ENCODE assay signal across 2 cellular contexts in the genomic region with DNA sequence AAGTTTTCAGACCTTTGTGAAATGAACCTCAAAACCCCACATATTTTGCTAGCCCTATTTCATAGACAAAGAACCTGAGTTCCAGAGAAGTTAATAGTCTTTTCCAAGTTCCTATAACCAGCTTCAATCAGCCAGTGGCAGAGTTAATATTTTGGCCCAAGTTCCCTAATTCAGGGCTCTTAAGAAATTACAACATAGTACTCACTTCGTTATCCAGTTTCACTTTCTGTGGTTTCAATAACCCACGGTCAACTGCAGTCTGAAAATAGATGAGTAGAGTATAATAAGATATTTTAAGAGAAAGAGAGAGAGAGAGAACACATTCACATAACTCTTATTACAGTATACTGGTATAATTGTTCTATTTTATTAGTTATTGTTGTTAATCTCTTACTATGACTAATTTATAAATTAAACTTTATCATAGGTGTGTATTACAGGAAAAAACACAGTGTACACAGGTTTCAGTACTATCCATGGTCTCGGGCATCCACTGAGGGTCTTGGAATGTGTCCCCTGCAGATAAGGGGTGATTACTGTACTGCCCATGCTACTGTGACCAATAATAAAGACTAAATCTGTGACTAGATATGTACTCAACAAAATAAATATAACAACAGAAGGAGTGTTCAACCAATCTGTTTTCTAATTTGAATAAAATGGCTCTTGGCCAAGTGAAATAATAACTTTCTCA.
TF ChIP-seq lines count a peak whose summit lies in the region.

No MANE protein-coding gene starts in this region.

TF ChIP-seq in SK-N-SH treated with all-trans-retinoic acid at 6 μM for 48 hours, 23 proteins besides CTCF, POLR2A, EP300 and RAD21 (continued from another document):
- TF ChIP-seq, protein P1, sequence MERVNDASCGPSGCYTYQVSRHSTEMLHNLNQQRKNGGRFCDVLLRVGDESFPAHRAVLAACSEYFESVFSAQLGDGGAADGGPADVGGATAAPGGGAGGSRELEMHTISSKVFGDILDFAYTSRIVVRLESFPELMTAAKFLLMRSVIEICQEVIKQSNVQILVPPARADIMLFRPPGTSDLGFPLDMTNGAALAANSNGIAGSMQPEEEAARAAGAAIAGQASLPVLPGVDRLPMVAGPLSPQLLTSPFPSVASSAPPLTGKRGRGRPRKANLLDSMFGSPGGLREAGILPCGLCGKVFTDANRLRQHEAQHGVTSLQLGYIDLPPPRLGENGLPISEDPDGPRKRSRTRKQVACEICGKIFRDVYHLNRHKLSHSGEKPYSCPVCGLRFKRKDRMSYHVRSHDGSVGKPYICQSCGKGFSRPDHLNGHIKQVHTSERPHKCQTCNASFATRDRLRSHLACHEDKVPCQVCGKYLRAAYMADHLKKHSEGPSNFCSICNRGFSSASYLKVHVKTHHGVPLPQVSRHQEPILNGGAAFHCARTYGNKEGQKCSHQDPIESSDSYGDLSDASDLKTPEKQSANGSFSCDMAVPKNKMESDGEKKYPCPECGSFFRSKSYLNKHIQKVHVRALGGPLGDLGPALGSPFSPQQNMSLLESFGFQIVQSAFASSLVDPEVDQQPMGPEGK (CRISPR knock-in tag; IDR thresholded peaks at IDR 0.05; ENCODE audit: borderline replicate concordance): no peak
- TF ChIP-seq ZNF565 (CRISPR knock-in tag; conservative IDR thresholded peaks at IDR 0.05; ENCODE audit: low read depth) (no peak), ZFP30 (CRISPR knock-in tag; IDR thresholded peaks at IDR 0.05) (no peak), BACH2 (CRISPR knock-in tag; IDR thresholded peaks at IDR 0.05; ENCODE audit: borderline replicate concordance) (no peak), TOX (CRISPR knock-in tag; IDR thresholded peaks at IDR 0.05; ENCODE audit: borderline replicate concordance) (no peak), ZNF70 (CRISPR knock-in tag; IDR thresholded peaks at IDR 0.05) (no peak), ZFP3 (CRISPR knock-in tag; IDR thresholded peaks at IDR 0.05) (no peak)
- TF ChIP-seq, protein P2, sequence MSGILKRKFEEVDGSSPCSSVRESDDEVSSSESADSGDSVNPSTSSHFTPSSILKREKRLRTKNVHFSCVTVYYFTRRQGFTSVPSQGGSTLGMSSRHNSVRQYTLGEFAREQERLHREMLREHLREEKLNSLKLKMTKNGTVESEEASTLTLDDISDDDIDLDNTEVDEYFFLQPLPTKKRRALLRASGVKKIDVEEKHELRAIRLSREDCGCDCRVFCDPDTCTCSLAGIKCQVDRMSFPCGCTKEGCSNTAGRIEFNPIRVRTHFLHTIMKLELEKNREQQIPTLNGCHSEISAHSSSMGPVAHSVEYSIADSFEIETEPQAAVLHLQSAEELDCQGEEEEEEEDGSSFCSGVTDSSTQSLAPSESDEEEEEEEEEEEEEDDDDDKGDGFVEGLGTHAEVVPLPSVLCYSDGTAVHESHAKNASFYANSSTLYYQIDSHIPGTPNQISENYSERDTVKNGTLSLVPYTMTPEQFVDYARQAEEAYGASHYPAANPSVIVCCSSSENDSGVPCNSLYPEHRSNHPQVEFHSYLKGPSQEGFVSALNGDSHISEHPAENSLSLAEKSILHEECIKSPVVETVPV (CRISPR knock-in tag; IDR thresholded peaks at IDR 0.05): no peak
- TF ChIP-seq, protein P3, sequence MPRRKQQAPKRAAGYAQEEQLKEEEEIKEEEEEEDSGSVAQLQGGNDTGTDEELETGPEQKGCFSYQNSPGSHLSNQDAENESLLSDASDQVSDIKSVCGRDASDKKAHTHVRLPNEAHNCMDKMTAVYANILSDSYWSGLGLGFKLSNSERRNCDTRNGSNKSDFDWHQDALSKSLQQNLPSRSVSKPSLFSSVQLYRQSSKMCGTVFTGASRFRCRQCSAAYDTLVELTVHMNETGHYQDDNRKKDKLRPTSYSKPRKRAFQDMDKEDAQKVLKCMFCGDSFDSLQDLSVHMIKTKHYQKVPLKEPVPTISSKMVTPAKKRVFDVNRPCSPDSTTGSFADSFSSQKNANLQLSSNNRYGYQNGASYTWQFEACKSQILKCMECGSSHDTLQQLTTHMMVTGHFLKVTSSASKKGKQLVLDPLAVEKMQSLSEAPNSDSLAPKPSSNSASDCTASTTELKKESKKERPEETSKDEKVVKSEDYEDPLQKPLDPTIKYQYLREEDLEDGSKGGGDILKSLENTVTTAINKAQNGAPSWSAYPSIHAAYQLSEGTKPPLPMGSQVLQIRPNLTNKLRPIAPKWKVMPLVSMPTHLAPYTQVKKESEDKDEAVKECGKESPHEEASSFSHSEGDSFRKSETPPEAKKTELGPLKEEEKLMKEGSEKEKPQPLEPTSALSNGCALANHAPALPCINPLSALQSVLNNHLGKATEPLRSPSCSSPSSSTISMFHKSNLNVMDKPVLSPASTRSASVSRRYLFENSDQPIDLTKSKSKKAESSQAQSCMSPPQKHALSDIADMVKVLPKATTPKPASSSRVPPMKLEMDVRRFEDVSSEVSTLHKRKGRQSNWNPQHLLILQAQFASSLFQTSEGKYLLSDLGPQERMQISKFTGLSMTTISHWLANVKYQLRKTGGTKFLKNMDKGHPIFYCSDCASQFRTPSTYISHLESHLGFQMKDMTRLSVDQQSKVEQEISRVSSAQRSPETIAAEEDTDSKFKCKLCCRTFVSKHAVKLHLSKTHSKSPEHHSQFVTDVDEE (CRISPR knock-in tag; IDR thresholded peaks at IDR 0.05): no peak

TF ChIP-seq in SK-N-SH, 30 proteins besides CTCF, POLR2A, EP300 and RAD21:
- TF ChIP-seq, protein P4, sequence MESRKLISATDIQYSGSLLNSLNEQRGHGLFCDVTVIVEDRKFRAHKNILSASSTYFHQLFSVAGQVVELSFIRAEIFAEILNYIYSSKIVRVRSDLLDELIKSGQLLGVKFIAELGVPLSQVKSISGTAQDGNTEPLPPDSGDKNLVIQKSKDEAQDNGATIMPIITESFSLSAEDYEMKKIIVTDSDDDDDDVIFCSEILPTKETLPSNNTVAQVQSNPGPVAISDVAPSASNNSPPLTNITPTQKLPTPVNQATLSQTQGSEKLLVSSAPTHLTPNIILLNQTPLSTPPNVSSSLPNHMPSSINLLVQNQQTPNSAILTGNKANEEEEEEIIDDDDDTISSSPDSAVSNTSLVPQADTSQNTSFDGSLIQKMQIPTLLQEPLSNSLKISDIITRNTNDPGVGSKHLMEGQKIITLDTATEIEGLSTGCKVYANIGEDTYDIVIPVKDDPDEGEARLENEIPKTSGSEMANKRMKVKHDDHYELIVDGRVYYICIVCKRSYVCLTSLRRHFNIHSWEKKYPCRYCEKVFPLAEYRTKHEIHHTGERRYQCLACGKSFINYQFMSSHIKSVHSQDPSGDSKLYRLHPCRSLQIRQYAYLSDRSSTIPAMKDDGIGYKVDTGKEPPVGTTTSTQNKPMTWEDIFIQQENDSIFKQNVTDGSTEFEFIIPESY (IDR thresholded peaks at IDR 0.05; ENCODE audit: borderline replicate concordance, low read depth): no peak
- TF ChIP-seq RFX5 (IDR thresholded peaks at IDR 0.05; ENCODE audit: low read length) (no peak), GABPA (IDR thresholded peaks at IDR 0.05; ENCODE audit: low read depth) (no peak), MEF2A (IDR thresholded peaks at IDR 0.05; ENCODE audit: borderline replicate concordance, low read depth) (no peak), POLR2AphosphoS5 (IDR thresholded peaks at IDR 0.05; ENCODE audit: low read depth, low read length) (no peak), NFIC (IDR thresholded peaks at IDR 0.05; ENCODE audit: borderline replicate concordance) (no peak), ELF1 (IDR thresholded peaks at IDR 0.05) (no peak), FOXM1 (IDR thresholded peaks at IDR 0.05; ENCODE audit: low read depth) (no peak)
